22 cellular contexts compared by ENCODE assay signal in genomic region chr2:66362651-66363050, GRCh38.
"Had no signal": no experiment of that assay in that cellular context is flagged by ENCODE, and none has a peak within 500 bp of the region (broad histone marks: within the 10 kb centered on the region; RNA-seq: fewer than 3 reads in every experiment).

No MANE protein-coding gene starts in this region.

- H3K27me3 ChIP-seq: esophagus muscularis mucosa, gastrocnemius medialis, right lobe of liver had no signal

- H3K9me3 ChIP-seq: esophagus muscularis mucosa, gastrocnemius medialis, left ventricle myocardium inferior, right lobe of liver, thoracic aorta had no signal

- H3K36me3 ChIP-seq: esophagus muscularis mucosa, gastrocnemius medialis, left ventricle myocardium inferior, right lobe of liver, thoracic aorta had no signal

- H3K4me1 ChIP-seq: parathyroid adenoma, right lobe of liver had no signal

- H2AFZ ChIP-seq: parathyroid adenoma had no signal

- DNase-seq: activated CD4-positive, alpha-beta T cell treated with anti-CD3 and anti-CD28 coated beads, Interleukin-2, amount 50 U/mL, for 1 hour; activated CD4-positive, CD25-positive, alpha-beta regulatory T cell treated with anti-CD3 and anti-CD28 coated beads, Interleukin-2, amount 50 U/mL, for 72 hours; activated CD8-positive, alpha-beta T cell treated with anti-CD3 and anti-CD28 coated beads, Interleukin-2, amount 10 ng/mL, durations not matched to agents 7 days and 5 days; activated gamma-delta T cell treated with Interleukin-2 at 50 U/mL for 16 hours; aorta; caudate nucleus; dermis blood vessel endothelial cell; effector memory CD8-positive, alpha-beta T cell; gastrocnemius medialis; hippocampal formation; left ventricle myocardium inferior; midbrain; natural killer cell; nucleus accumbens; right lobe of liver; small intestine; stimulated activated CD4-positive, alpha-beta T cell treated with anti-CD3 and anti-CD28 coated beads, Interleukin-15, amount 100 ng/mL, for 24 hours; stimulated activated CD8-positive, alpha-beta memory T cell treated with anti-CD3 and anti-CD28 coated beads, Interleukin-4, amount 100 ng/mL, for 48 hours; stimulated activated naive B cell treated with anti-CD40 and anti-IgM and Interleukin-4, amounts not matched to agents 10 μg/mL and 1 μg/mL and 100 μg/mL, for 72 hours had no signal

- ATAC-seq: activated CD8-positive, alpha-beta T cell treated with anti-CD3 and anti-CD28 coated beads, Interleukin-2, amount 10 ng/mL, durations not matched to agents 7 days and 5 days; effector memory CD8-positive, alpha-beta T cell; gastrocnemius medialis; natural killer cell; right lobe of liver; stimulated activated naive B cell treated with anti-CD40 and anti-IgM and Interleukin-4, amounts not matched to agents 10 μg/mL and 1 μg/mL and 100 μg/mL, for 72 hours had no signal

- H3K27ac ChIP-seq: esophagus muscularis mucosa, gastrocnemius medialis, left ventricle myocardium inferior, parathyroid adenoma, right lobe of liver, thoracic aorta had no signal

- H3K4me3 ChIP-seq: esophagus muscularis mucosa, gastrocnemius medialis, left ventricle myocardium inferior, right lobe of liver, thoracic aorta had no signal
